9 cellular contexts compared by ENCODE assay signal in genomic region chr20:57396212-57396611, GRCh38. TPM values are rescaled to one million over a fixed set of nuclear protein-coding genes. Genes with fewer than 3 reads are reported as not detected.
DNase-seq lines count a peak whose midpoint lies in the region; ATAC-seq and TF ChIP-seq lines count a peak whose summit lies in the region.
"Had no signal": no experiment of that assay in that cellular context is flagged by ENCODE, and none has a peak within 500 bp of the region (broad histone marks: within the 10 kb centered on the region; RNA-seq: fewer than 3 reads in every experiment).

No MANE protein-coding gene starts in this region.

- H3K27me3 ChIP-seq in CD4-positive, alpha-beta memory T cell (ENCODE audit: insufficient read depth, low read length): no peaks in the 10 kb centered on the region
- H3K27me3 ChIP-seq in RWPE2 (ENCODE audit: insufficient read depth, poor library complexity, severe bottlenecking): no peaks in the 10 kb centered on the region
- H3K27me3 ChIP-seq in endodermal cell (ENCODE audit: control insufficient read depth, insufficient read depth, low read length, poor library complexity, severe bottlenecking): no peaks in the 10 kb centered on the region
- no peaks in the 10 kb centered on the region for H3K27me3 ChIP-seq in osteoblast (ENCODE audit: insufficient read depth, low read length)

- POLR2A ChIA-PET in CD4-positive, alpha-beta memory T cell (lab: Charles Lee; ENCODE audit: partially characterized antibody): interaction anchor here (0.9 to 9.7 kb wide), 4 partner anchors 7 to 314 kb away, joined by 3 to 150 read pairs (median 56); partner anchors contain the start of genes RBM38 and ZBP1

- peaks cover 47 to 86% (median 65%) of the 10 kb centered on the region in 4 donors for H3K4me1 Mint-ChIP-seq in CD4-positive, alpha-beta memory T cell
- peaks cover 10% of the 10 kb centered on the region for H3K4me1 Mint-ChIP-seq in endodermal cell

- H3K4me2 ChIP-seq in osteoblast (ENCODE audit: insufficient read depth, low read length): no peak overlapping the region

- H3K27me3 Mint-ChIP-seq in CD4-positive, alpha-beta memory T cell: peaks cover 0 to 3% of the 10 kb centered on the region in 2 donors
- H3K27me3 Mint-ChIP-seq in endodermal cell (ENCODE audit: insufficient read depth): no peaks in the 10 kb centered on the region

- peaks cover 57% of the 10 kb centered on the region for H3K36me3 ChIP-seq in CD4-positive, alpha-beta memory T cell (ENCODE audit: insufficient read depth, low read length)
- H3K36me3 ChIP-seq in RWPE2 (ENCODE audit: low read depth): peaks cover 15% of the 10 kb centered on the region
- peaks cover 26% of the 10 kb centered on the region for H3K36me3 ChIP-seq in endodermal cell (ENCODE audit: control insufficient read depth, insufficient read depth, low read length)
- no peaks in the 10 kb centered on the region for H3K36me3 ChIP-seq in osteoblast (ENCODE audit: insufficient read depth, low read length)

- peaks cover 0 to 7% (median 0%) of the 10 kb centered on the region in 8 donors for H3K9me3 Mint-ChIP-seq in CD4-positive, alpha-beta memory T cell
- no peaks in the 10 kb centered on the region for H3K9me3 Mint-ChIP-seq in endodermal cell

- CTCF ChIA-PET in CD4-positive, alpha-beta memory T cell (lab: Charles Lee; ENCODE audit: partially characterized antibody): interaction anchor here (5.6 kb wide), 1 partner anchor 16 kb away, joined by 31 read pairs; no protein-coding TSS in a partner anchor

- H4K20me1 ChIP-seq in osteoblast (ENCODE audit: insufficient read depth, low read length): peaks cover 3% of the 10 kb centered on the region

- no peak overlapping the region for H3K4me3 ChIP-seq in CD4-positive, alpha-beta memory T cell (ENCODE audit: low read length in 2 of 2)
- no peak overlapping the region for H3K4me3 ChIP-seq in RWPE2 (ENCODE audit: severe bottlenecking)
- H3K4me3 ChIP-seq in endodermal cell (ENCODE audit: low read length): no peak overlapping the region
- H3K4me3 ChIP-seq in osteoblast (ENCODE audit: insufficient read depth, low read length): no peak overlapping the region

- H3K79me2 ChIP-seq in osteoblast (ENCODE audit: insufficient read depth, low read length): no peaks in the 10 kb centered on the region

- no peaks in the 10 kb centered on the region for H3K9me3 ChIP-seq in CD4-positive, alpha-beta memory T cell (ENCODE audit: control insufficient read depth in 1 of 2, low read length in 2 of 2)
- H3K9me3 ChIP-seq in RWPE2 (ENCODE audit: severe bottlenecking): no peaks in the 10 kb centered on the region
- H3K9me3 ChIP-seq in endodermal cell (ENCODE audit: control insufficient read depth, low read length): no peaks in the 10 kb centered on the region
- H3K9me3 ChIP-seq in osteoblast (ENCODE audit: low read depth, low read length): no peaks in the 10 kb centered on the region

- no peak overlapping the region for H3K9ac ChIP-seq in endodermal cell (ENCODE audit: extremely low read depth, low read length, poor library complexity, severe bottlenecking)

- H3K4me1 ChIP-seq in CD4-positive, alpha-beta memory T cell (ENCODE audit: insufficient read depth, low read length): peaks cover 80% of the 10 kb centered on the region
- H3K4me1 ChIP-seq in RWPE2 (ENCODE audit: insufficient read depth, poor library complexity, severe bottlenecking) (peaks cover 9% of the 10 kb centered on the region), endodermal cell (ENCODE audit: control insufficient read depth, insufficient read depth, low read length) (peaks cover 7% of the 10 kb centered on the region), osteoblast (ENCODE audit: insufficient read depth, low read length) (no peaks in the 10 kb centered on the region)

- peak overlapping the region; percentile 90 for H3K27ac ChIP-seq in CD4-positive, alpha-beta memory T cell (ENCODE audit: low read depth, low read length)
- no peak overlapping the region for H3K27ac ChIP-seq in RWPE2 (ENCODE audit: poor library complexity, severe bottlenecking)
- peak overlapping the region; percentile 83 for H3K27ac ChIP-seq in endodermal cell (ENCODE audit: low read depth, low read length)
- no peak overlapping the region for H3K27ac ChIP-seq in osteoblast (ENCODE audit: low read depth, low read length)

- ATAC-seq in RWPE2 (ENCODE audit: low read depth) (no peak), HG03442 (IDR thresholded peaks at IDR 0.05; ENCODE audit: unreplicated experiment) (no peak)

- DNase-seq in CD4-positive, alpha-beta memory T cell: no peak
- peak; percentile 82 for DNase-seq in RWPE2 (ENCODE audit: low spot score)
- DNase-seq in endodermal cell: no peak
- DNase-seq in osteoblast (ENCODE audit: insufficient read length, low spot score, missing footprints): peak; percentile 86
- DNase-seq in iPS-NIHi11 (ENCODE audit: low spot score): no peak
- no peak for DNase-seq in stimulated activated naive CD4-positive, alpha-beta T cell (lab: John Stamatoyannopoulos, UW)
- DNase-seq in T1000 (lab: John Stamatoyannopoulos, UW): no peak
- DNase-seq: MV-4-11 had no signal

- TF ChIP-seq CTCF in RWPE2 (IDR thresholded peaks at IDR 0.05; ENCODE audit: poor library complexity, severe bottlenecking): no peak
- no peak for TF ChIP-seq CTCF in endodermal cell (conservative IDR thresholded peaks at IDR 0.05)
- no peak for TF ChIP-seq CTCF in osteoblast (IDR thresholded peaks at IDR 0.05; ENCODE audit: extremely low read depth, low read depth, low read length)

- WGBS in endodermal cell (ENCODE audit: insufficient coverage in 1 of 2, insufficient read length in 1 of 2), 2 experiments: 74 to 88% methylated on average over 10 of the region's 10 CpGs

- H3K4me3 Mint-ChIP-seq in CD4-positive, alpha-beta memory T cell: peak overlapping the region in 7 of 8 donors; percentile 21 to 90 (median 51)
- H3K4me3 Mint-ChIP-seq in endodermal cell: no peak overlapping the region

- intact Hi-C loops in CD4-positive, alpha-beta memory T cell (cut with micrococcal nuclease): loop anchor here (10.0 kb wide), 4 partner anchors 981 to 1639 kb away; partner anchors contain the start of genes ATP5F1E, CASS4 and STX16

- H3K27ac Mint-ChIP-seq in CD4-positive, alpha-beta memory T cell: peak overlapping the region; percentile 88 to 100 (median 99)
- peak overlapping the region; percentile 58 for H3K27ac Mint-ChIP-seq in endodermal cell

- H2AFZ ChIP-seq in osteoblast (ENCODE audit: low read length): no peak overlapping the region

- H3K36me3 Mint-ChIP-seq in CD4-positive, alpha-beta memory T cell: peaks cover 60 to 80% of the 10 kb centered on the region in 2 donors
- peaks cover 45% of the 10 kb centered on the region for H3K36me3 Mint-ChIP-seq in endodermal cell (ENCODE audit: low read depth)

RNA-seq across cellular contexts. Expression of gene RBM38, which starts 5.0 kb away (rescaled TPM):
- 10 to 100 TPM; 76.0 to 79.6 TPM for total RNA-seq in CD4-positive, alpha-beta memory T cell
- polyA plus RNA-seq in CD4-positive, alpha-beta memory T cell: 10 to 100 TPM; 33.1 to 97.8 TPM
- 10 to 100 TPM; 29.0 to 30.2 TPM for total RNA-seq in endodermal cell
- 58.7 TPM for polyA plus RNA-seq in endodermal cell (2013, experiment 1 of 2)
- polyA plus RNA-seq in endodermal cell (2013, experiment 2 of 2): 59.5 TPM
- total RNA-seq in osteoblast: 2.1 and 2.9 TPM in 2 replicates

RNA-seq across cellular contexts. Expression of gene RAE1, which starts 45.2 kb away (rescaled TPM):
- total RNA-seq in CD4-positive, alpha-beta memory T cell: 10 to 100 TPM; 30.9 to 33.8 TPM
- polyA plus RNA-seq in CD4-positive, alpha-beta memory T cell: 10 to 100 TPM; 31.7 to 43.9 TPM
- total RNA-seq in endodermal cell (10 to 100 TPM; 41.2 to 43.8 TPM), osteoblast (22.7 and 24.6 TPM in 2 replicates)
- 46.4 TPM for polyA plus RNA-seq in endodermal cell (2013, experiment 1 of 2)
- polyA plus RNA-seq in endodermal cell (2013, experiment 2 of 2): 42.3 TPM

Comparison
In these comparisons a context has a peak if more than half of its experiments do, and no peak if none do; other contexts are left out.
1. DNase-seq: peak in RWPE2 (single experiment) and osteoblast (single experiment); none in CD4-positive, alpha-beta memory T cell (0 of 5), endodermal cell (single experiment), iPS-NIHi11 (single experiment), stimulated activated naive CD4-positive, alpha-beta T cell (0 of 6) and T1000 (single experiment).
2. H3K27ac ChIP-seq: peak in CD4-positive, alpha-beta memory T cell (single experiment) and endodermal cell (single experiment); none in RWPE2 (single experiment) and osteoblast (single experiment).